8 cellular contexts compared by ENCODE assay signal in the genomic region with DNA sequence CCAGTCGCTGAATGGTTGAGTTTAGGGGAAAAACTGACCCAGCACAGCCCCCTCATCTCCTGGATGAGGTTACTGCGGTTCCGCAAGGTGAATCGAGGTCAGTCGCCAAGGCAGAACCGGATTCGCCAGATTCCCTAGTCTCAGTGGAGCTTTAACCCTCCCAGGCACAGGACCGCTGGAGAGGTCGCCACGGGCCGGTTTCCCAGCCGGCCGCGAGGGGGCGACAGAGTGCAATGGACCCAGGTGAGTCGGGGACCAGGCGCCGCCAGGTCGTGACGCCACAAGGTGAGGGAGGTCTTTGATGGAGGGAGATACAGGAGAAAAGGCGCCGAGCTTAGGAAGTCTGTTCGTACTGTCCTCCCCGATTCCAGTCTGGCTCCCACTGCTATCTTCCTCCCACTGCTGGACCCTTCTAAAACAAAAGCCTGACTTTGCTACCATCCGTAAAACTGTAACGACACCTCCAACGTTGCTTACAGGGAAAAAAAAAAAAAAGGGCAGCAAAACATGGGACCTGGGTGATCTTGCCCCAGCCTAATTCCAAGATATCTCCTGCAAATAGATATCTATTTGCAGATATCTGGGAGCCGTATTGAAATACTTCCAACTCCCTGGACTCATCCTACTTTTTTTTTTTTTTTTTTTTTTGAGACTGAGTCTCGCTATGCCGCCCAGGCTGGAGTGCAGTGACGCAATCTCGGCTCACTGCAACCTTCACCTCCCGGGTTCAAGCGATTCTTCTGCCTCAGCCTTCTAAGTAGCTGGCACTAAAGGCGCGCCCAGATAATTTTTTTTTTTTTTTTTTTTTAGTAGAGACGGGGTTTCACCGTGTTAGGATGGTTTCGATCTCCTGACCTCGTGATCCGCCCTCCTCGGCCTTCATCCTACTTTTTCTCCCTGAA. TPM values are rescaled to one million over a fixed set of nuclear protein-coding genes. Genes with fewer than 3 reads are reported as not detected.
A peak's percentile ranks its signal among the peaks of the same experiment; 100 is the strongest.
DNase-seq lines count a peak whose midpoint lies in the region; ATAC-seq and TF ChIP-seq lines count a peak whose summit lies in the region.

No MANE protein-coding gene starts in this region.

- DNase-seq in GM03348 (ENCODE audit: low spot score): peak; percentile 86
- peak; percentile 40 to 62 for DNase-seq in Kasumi-1 (lab: John Stamatoyannopoulos, UW)
- DNase-seq in RPMI7951 (ENCODE audit: low read depth): peak; percentile 50
- DNase-seq in fibroblast of the aortic adventitia (ENCODE audit: low read depth): peak; percentile 47
- peak; percentile 85 for DNase-seq in natural killer cell
- peak; percentile 82 for DNase-seq in stimulated activated naive B cell treated with anti-CD40 and anti-IgM and Interleukin-4, amounts not matched to agents 10 μg/mL and 1 μg/mL and 100 μg/mL, for 72 hours

- H3K27me3 Mint-ChIP-seq in activated T-helper 17 cell treated with anti-CD3 and anti-CD28 coated beads, Interleukin-2, amount 50 U/mL, for 72 hours: no peaks in the 10 kb centered on the region
- H3K27me3 Mint-ChIP-seq in natural killer cell (ENCODE audit: low read depth in 2 of 2): no peaks in the 10 kb centered on the region
- H3K27me3 Mint-ChIP-seq in stimulated activated naive B cell treated with anti-CD40 and anti-IgM and Interleukin-4, amounts not matched to agents 10 μg/mL and 1 μg/mL and 100 μg/mL, for 72 hours: peaks cover 16 to 18% of the 10 kb centered on the region in 2 donors

- H3K4me3 ChIP-seq in fibroblast of the aortic adventitia (ENCODE audit: low read depth, low read length): peak overlapping the region; percentile 51

- peak; percentile 41 for ATAC-seq in activated T-helper 17 cell treated with anti-CD3 and anti-CD28 coated beads, Interleukin-2, amount 50 U/mL, for 72 hours (replicated peaks)
- peak in 1 of 3 donors; percentile 13 for ATAC-seq in natural killer cell
- ATAC-seq in stimulated activated naive B cell treated with anti-CD40 and anti-IgM and Interleukin-4, amounts not matched to agents 10 μg/mL and 1 μg/mL and 100 μg/mL, for 72 hours (replicated peaks): peak; percentile 24 to 38
- ATAC-seq in HG02970 (IDR thresholded peaks at IDR 0.05; ENCODE audit: low FRiP score, unreplicated experiment): no peak

- intact Hi-C loops in natural killer cell (cut with micrococcal nuclease): loop anchor here (5.0 kb wide), 3 partner anchors 70 to 255 kb away; a partner anchor contains a TSS

- peaks cover 21% of the 10 kb centered on the region for H3K4me1 Mint-ChIP-seq in activated T-helper 17 cell treated with anti-CD3 and anti-CD28 coated beads, Interleukin-2, amount 50 U/mL, for 72 hours
- H3K4me1 Mint-ChIP-seq in natural killer cell: peaks cover 37 to 51% of the 10 kb centered on the region in 2 donors
- H3K4me1 Mint-ChIP-seq in stimulated activated naive B cell treated with anti-CD40 and anti-IgM and Interleukin-4, amounts not matched to agents 10 μg/mL and 1 μg/mL and 100 μg/mL, for 72 hours: peaks cover 22 to 34% of the 10 kb centered on the region in 2 donors

- H3K36me3 Mint-ChIP-seq in activated T-helper 17 cell treated with anti-CD3 and anti-CD28 coated beads, Interleukin-2, amount 50 U/mL, for 72 hours (ENCODE audit: low read depth): peaks cover 11% of the 10 kb centered on the region
- H3K36me3 Mint-ChIP-seq in natural killer cell: no peaks in the 10 kb centered on the region
- peaks cover 4 to 9% of the 10 kb centered on the region in 2 donors for H3K36me3 Mint-ChIP-seq in stimulated activated naive B cell treated with anti-CD40 and anti-IgM and Interleukin-4, amounts not matched to agents 10 μg/mL and 1 μg/mL and 100 μg/mL, for 72 hours

- TF ChIP-seq CTCF in fibroblast of the aortic adventitia (IDR thresholded peaks at IDR 0.05; ENCODE audit: insufficient read depth, low read length) (peak; percentile 98), natural killer cell (IDR thresholded peaks at IDR 0.05) (peak; percentile 98)

- H3K9me3 Mint-ChIP-seq in activated T-helper 17 cell treated with anti-CD3 and anti-CD28 coated beads, Interleukin-2, amount 50 U/mL, for 72 hours: no peaks in the 10 kb centered on the region
- no peaks in the 10 kb centered on the region for H3K9me3 Mint-ChIP-seq in natural killer cell
- H3K9me3 Mint-ChIP-seq in stimulated activated naive B cell treated with anti-CD40 and anti-IgM and Interleukin-4, amounts not matched to agents 10 μg/mL and 1 μg/mL and 100 μg/mL, for 72 hours: no peaks in the 10 kb centered on the region

- H3K27ac Mint-ChIP-seq in activated T-helper 17 cell treated with anti-CD3 and anti-CD28 coated beads, Interleukin-2, amount 50 U/mL, for 72 hours: peak overlapping the region; percentile 99
- H3K27ac Mint-ChIP-seq in natural killer cell: peak overlapping the region; percentile 98 to 99
- H3K27ac Mint-ChIP-seq in stimulated activated naive B cell treated with anti-CD40 and anti-IgM and Interleukin-4, amounts not matched to agents 10 μg/mL and 1 μg/mL and 100 μg/mL, for 72 hours: peak overlapping the region; percentile 99

- H3K4me3 Mint-ChIP-seq in activated T-helper 17 cell treated with anti-CD3 and anti-CD28 coated beads, Interleukin-2, amount 50 U/mL, for 72 hours: peak overlapping the region; percentile 97
- peak overlapping the region; percentile 87 for H3K4me3 Mint-ChIP-seq in natural killer cell
- H3K4me3 Mint-ChIP-seq in stimulated activated naive B cell treated with anti-CD40 and anti-IgM and Interleukin-4, amounts not matched to agents 10 μg/mL and 1 μg/mL and 100 μg/mL, for 72 hours: peak overlapping the region; percentile 98

RNA-seq across cellular contexts. Expression of a gene that starts 1.4 kb away (rescaled TPM):
- total RNA-seq in RPMI7951 (2014; rRNA removed; shearing (Covaris generic)): 29.7 and 31.3 TPM in 2 replicates
- 10 to 100 TPM; 69.3 to 79.8 TPM for total RNA-seq in activated T-helper 17 cell treated with anti-CD3 and anti-CD28 coated beads, Interleukin-2, amount 50 U/mL, for 72 hours
- total RNA-seq in fibroblast of the aortic adventitia (ENCODE audit: low replicate concordance) (12.0 and 35.0 TPM in 2 replicates), natural killer cell (10 to 100 TPM; 69.3 to 87.8 (median 80.2) TPM)

RNA-seq across cellular contexts. Expression of a gene that starts 27.4 kb away (rescaled TPM):
- not detected in 2 replicates for total RNA-seq in RPMI7951 (2014; rRNA removed; shearing (Covaris generic))
- total RNA-seq in activated T-helper 17 cell treated with anti-CD3 and anti-CD28 coated beads, Interleukin-2, amount 50 U/mL, for 72 hours: not detected
- total RNA-seq in fibroblast of the aortic adventitia (ENCODE audit: low replicate concordance) (not detected in 2 replicates), natural killer cell (1 to 10 TPM; 1.4 to 3.4 (median 2.6) TPM)

RNA-seq across cellular contexts. Expression of a gene that starts 32.2 kb away (rescaled TPM):
- total RNA-seq in RPMI7951 (2014; rRNA removed; shearing (Covaris generic)): 11.3 and 19.9 TPM in 2 replicates
- total RNA-seq in activated T-helper 17 cell treated with anti-CD3 and anti-CD28 coated beads, Interleukin-2, amount 50 U/mL, for 72 hours: 100 to 1,000 TPM; 118 to 132 TPM
- total RNA-seq in fibroblast of the aortic adventitia (ENCODE audit: low replicate concordance): 1.8 and 4.6 TPM in 2 replicates
- 100 to 1,000 TPM; 163 to 189 (median 163) TPM for total RNA-seq in natural killer cell

RNA-seq across cellular contexts. Expression of a gene that starts 47.0 kb away (rescaled TPM):
- total RNA-seq in RPMI7951 (2014; rRNA removed; shearing (Covaris generic)): 18.4 and 19.7 TPM in 2 replicates
- total RNA-seq in activated T-helper 17 cell treated with anti-CD3 and anti-CD28 coated beads, Interleukin-2, amount 50 U/mL, for 72 hours: 1 to 10 TPM; 1.0 to 2.3 TPM
- total RNA-seq in fibroblast of the aortic adventitia (ENCODE audit: low replicate concordance): 18.9 and 30.3 TPM in 2 replicates
- under 1 TPM in 2 of 3 donors, not detected in 1; 0.27 to 0.78 TPM for total RNA-seq in natural killer cell

RNA-seq across cellular contexts. Expression of a gene that starts 51.3 kb away (rescaled TPM):
- 14.5 and 16.6 TPM in 2 replicates for total RNA-seq in RPMI7951 (2014; rRNA removed; shearing (Covaris generic))
- total RNA-seq in activated T-helper 17 cell treated with anti-CD3 and anti-CD28 coated beads, Interleukin-2, amount 50 U/mL, for 72 hours: 10 to 100 TPM; 38.0 to 43.2 TPM
- total RNA-seq in fibroblast of the aortic adventitia (ENCODE audit: low replicate concordance): 3.4 and 7.4 TPM in 2 replicates
- 10 to 100 TPM in 2 of 3 donors, 1 to 10 TPM in 1; 8.3 to 14.2 (median 13.4) TPM for total RNA-seq in natural killer cell
